In the genomic region with DNA sequence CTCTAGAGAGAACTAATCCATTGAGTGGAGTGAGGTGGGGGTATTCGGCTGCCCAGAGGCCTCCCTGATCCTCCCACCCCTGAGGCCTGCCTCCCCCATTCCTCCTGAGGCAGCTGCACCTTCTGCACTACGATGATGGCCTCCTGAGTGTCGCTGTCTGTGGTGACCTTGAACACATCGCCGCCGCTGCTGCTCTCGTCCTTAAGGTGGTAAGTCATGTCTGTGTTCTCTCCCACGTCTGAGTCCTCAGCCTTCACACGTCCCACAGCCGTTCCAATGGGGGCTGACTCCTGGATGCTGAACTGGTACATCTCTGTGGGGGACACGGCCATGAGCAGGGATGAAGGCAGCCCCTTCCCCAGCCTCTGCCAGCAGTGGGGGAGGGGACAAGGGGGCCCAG, we compare ENCODE assay signal across 32 cellular contexts.
"Had no signal": no experiment of that assay in that cellular context is flagged by ENCODE, and none has a peak within 500 bp of the region (broad histone marks: within the 10 kb centered on the region; RNA-seq: fewer than 3 reads in every experiment).

No MANE protein-coding gene starts in this region.

- H3K4me1 Mint-ChIP-seq: activated CD4-positive, alpha-beta memory T cell treated with anti-CD3 and anti-CD28 coated beads, Interleukin-2, amount 10 ng/mL, durations not matched to agents 7 days and 5 days; activated CD4-positive, alpha-beta T cell treated with anti-CD3 and anti-CD28 coated beads, Interleukin-2, amount 10 ng/mL, durations not matched to agents 7 days and 5 days; activated naive CD4-positive, alpha-beta T cell treated with anti-CD3 and anti-CD28 coated beads, Interleukin-2, amount 10 ng/mL, durations not matched to agents 7 days and 5 days; activated naive CD8-positive, alpha-beta T cell treated with anti-CD3 and anti-CD28 coated beads, Interleukin-2, amount 10 ng/mL, durations not matched to agents 7 days and 5 days; central memory CD8-positive, alpha-beta T cell had no signal

- H3K36me3 ChIP-seq: brain microvascular endothelial cell, gastrocnemius medialis, heart left ventricle had no signal

- H3K9me3 ChIP-seq: gastrocnemius medialis, heart left ventricle had no signal

- H3K36me3 Mint-ChIP-seq: activated naive CD4-positive, alpha-beta T cell treated with anti-CD3 and anti-CD28 coated beads, Interleukin-2, amount 10 ng/mL, durations not matched to agents 7 days and 5 days; activated naive CD4-positive, alpha-beta T cell treated with anti-CD3 and anti-CD28 coated beads, Interleukin-2, amount 50 U/mL, for 72 hours; activated naive CD8-positive, alpha-beta T cell treated with anti-CD3 and anti-CD28 coated beads, Interleukin-2, amount 10 ng/mL, durations not matched to agents 7 days and 5 days; WTC11 had no signal

- H3K27ac Mint-ChIP-seq: activated CD4-positive, alpha-beta memory T cell treated with anti-CD3 and anti-CD28 coated beads, Interleukin-2, amount 10 ng/mL, durations not matched to agents 7 days and 5 days; activated CD4-positive, alpha-beta T cell treated with anti-CD3 and anti-CD28 coated beads, Interleukin-2, amount 10 ng/mL, durations not matched to agents 7 days and 5 days; activated naive CD4-positive, alpha-beta T cell treated with anti-CD3 and anti-CD28 coated beads, Interleukin-2, amount 10 ng/mL, durations not matched to agents 7 days and 5 days; activated naive CD4-positive, alpha-beta T cell treated with anti-CD3 and anti-CD28 coated beads, Interleukin-2, amount 50 U/mL, for 72 hours; activated naive CD8-positive, alpha-beta T cell treated with anti-CD3 and anti-CD28 coated beads, Interleukin-2, amount 10 ng/mL, durations not matched to agents 7 days and 5 days; activated T-cell treated with anti-CD3 and anti-CD28 coated beads, Interleukin-2, amount 50 U/mL, for 24 hours; activated T-cell treated with anti-CD3 and anti-CD28 coated beads, Interleukin-2, amount 50 U/mL, for 72 hours; dendritic cell treated with granulocyte-macrophage colony-stimulating factor and Interleukin-4, amounts not matched to agents 40 ng/mL and 50 ng/mL, for 4 days; endodermal cell; WTC11 had no signal

- H3K4me3 Mint-ChIP-seq: activated CD4-positive, alpha-beta memory T cell treated with anti-CD3 and anti-CD28 coated beads, Interleukin-2, amount 10 ng/mL, durations not matched to agents 7 days and 5 days; activated CD4-positive, alpha-beta T cell treated with anti-CD3 and anti-CD28 coated beads, Interleukin-2, amount 10 ng/mL, durations not matched to agents 7 days and 5 days; activated naive CD4-positive, alpha-beta T cell treated with anti-CD3 and anti-CD28 coated beads, Interleukin-2, amount 10 ng/mL, durations not matched to agents 7 days and 5 days; activated naive CD8-positive, alpha-beta T cell treated with anti-CD3 and anti-CD28 coated beads, Interleukin-2, amount 10 ng/mL, durations not matched to agents 7 days and 5 days; activated T-cell treated with anti-CD3 and anti-CD28 coated beads, Interleukin-2, amount 50 U/mL, for 24 hours; activated T-cell treated with anti-CD3 and anti-CD28 coated beads, Interleukin-2, amount 50 U/mL, for 72 hours; central memory CD8-positive, alpha-beta T cell; dendritic cell treated with granulocyte-macrophage colony-stimulating factor and Interleukin-4, amounts not matched to agents 40 ng/mL and 50 ng/mL, for 4 days; endodermal cell; WTC11 had no signal

- H3K4me3 ChIP-seq: coronary artery, dorsolateral prefrontal cortex, gastrocnemius medialis, heart left ventricle had no signal

- DNase-seq: activated CD4-positive, alpha-beta memory T cell treated with anti-CD3 and anti-CD28 coated beads, Interleukin-2, amount 10 ng/mL, durations not matched to agents 7 days and 5 days; activated CD4-positive, alpha-beta T cell treated with anti-CD3 and anti-CD28 coated beads for 1 hour; activated CD4-positive, alpha-beta T cell treated with anti-CD3 and anti-CD28 coated beads for 4 hours; activated CD4-positive, alpha-beta T cell treated with anti-CD3 and anti-CD28 coated beads, Interleukin-2, amount 10 ng/mL, durations not matched to agents 7 days and 5 days; activated CD4-positive, alpha-beta T cell treated with anti-CD3 and anti-CD28 coated beads, Interleukin-2, amount 50 U/mL, for 4 hours; activated CD8-positive, alpha-beta memory T cell treated with anti-CD3 and anti-CD28 coated beads, Interleukin-2, amount 50 U/mL, for 48 hours; activated gamma-delta T cell; activated naive CD4-positive, alpha-beta T cell; activated naive CD4-positive, alpha-beta T cell treated with anti-CD3 and anti-CD28 coated beads, Interleukin-2, amount 10 ng/mL, durations not matched to agents 7 days and 5 days; activated naive CD8-positive, alpha-beta T cell treated with anti-CD3 and anti-CD28 coated beads, Interleukin-2, amount 10 ng/mL, durations not matched to agents 7 days and 5 days; activated T-cell treated with anti-CD3 and anti-CD28 coated beads for 4 hours; activated T-cell treated with anti-CD3 and anti-CD28 coated beads, Interleukin-2, amount 50 U/mL, for 24 hours; activated T-cell treated with anti-CD3 and anti-CD28 coated beads, Interleukin-2, amount 50 U/mL, for 72 hours; brain microvascular endothelial cell; dorsolateral prefrontal cortex; effector memory CD4-positive, alpha-beta T cell; endodermal cell; foreskin fibroblast; gastrocnemius medialis; glutamatergic neuron; heart left ventricle; T-helper 2 cell had no signal

- H3K9me3 Mint-ChIP-seq: activated CD4-positive, alpha-beta memory T cell treated with anti-CD3 and anti-CD28 coated beads, Interleukin-2, amount 10 ng/mL, durations not matched to agents 7 days and 5 days; activated CD4-positive, alpha-beta T cell treated with anti-CD3 and anti-CD28 coated beads, Interleukin-2, amount 10 ng/mL, durations not matched to agents 7 days and 5 days; activated naive CD4-positive, alpha-beta T cell treated with anti-CD3 and anti-CD28 coated beads, Interleukin-2, amount 10 ng/mL, durations not matched to agents 7 days and 5 days; activated naive CD4-positive, alpha-beta T cell treated with anti-CD3 and anti-CD28 coated beads, Interleukin-2, amount 50 U/mL, for 72 hours; activated naive CD8-positive, alpha-beta T cell treated with anti-CD3 and anti-CD28 coated beads, Interleukin-2, amount 10 ng/mL, durations not matched to agents 7 days and 5 days; activated T-cell treated with anti-CD3 and anti-CD28 coated beads, Interleukin-2, amount 50 U/mL, for 24 hours; activated T-cell treated with anti-CD3 and anti-CD28 coated beads, Interleukin-2, amount 50 U/mL, for 72 hours; central memory CD8-positive, alpha-beta T cell; dendritic cell treated with granulocyte-macrophage colony-stimulating factor and Interleukin-4, amounts not matched to agents 40 ng/mL and 50 ng/mL, for 4 days; endodermal cell; WTC11 had no signal

- H3K27ac ChIP-seq: brain microvascular endothelial cell, coronary artery, gastrocnemius medialis, heart left ventricle, VCaP had no signal

- FAIRE-seq: astrocyte, bronchial epithelial cell, TTC549 had no signal

- ATAC-seq: activated naive CD4-positive, alpha-beta T cell treated with anti-CD3 and anti-CD28 coated beads, Interleukin-2, amount 50 U/mL, for 72 hours; activated T-cell treated with anti-CD3 and anti-CD28 coated beads, Interleukin-2, amount 50 U/mL, for 72 hours; esophagus mucosa; gastrocnemius medialis; heart left ventricle; WTC11 had no signal
